ENCODE assay signal across 9 cellular contexts in genomic region chr10:102652170-102652926, GRCh38. TPM values are rescaled to one million over a fixed set of nuclear protein-coding genes. Genes with fewer than 3 reads are reported as not detected.
DNase-seq lines count a peak whose midpoint lies in the region; ATAC-seq and TF ChIP-seq lines count a peak whose summit lies in the region.
"Had no signal": no experiment of that assay in that cellular context is flagged by ENCODE, and none has a peak within 500 bp of the region (broad histone marks: within the 10 kb centered on the region; RNA-seq: fewer than 3 reads in every experiment).

No MANE protein-coding gene starts in this region.

- no peak overlapping the region for H2AFZ ChIP-seq in mammary epithelial cell (ENCODE audit: low read depth, low read length)

- no peak for TF ChIP-seq EP300 in tibial nerve (IDR thresholded peaks at IDR 0.05)

- intact Hi-C loops in breast epithelium (cut with DNase I; ENCODE audit: low total_unique reads) (no loop called here), mammary epithelial cell (cut with micrococcal nuclease) (no loop called here), ascending aorta (cut with DNase I) (no loop called here)

- H3K36me3 ChIP-seq in breast epithelium (no peaks in the 10 kb centered on the region), mammary epithelial cell (ENCODE audit: insufficient read depth, low read length) (peaks cover 24% of the 10 kb centered on the region), ascending aorta (peaks cover 50 to 65% of the 10 kb centered on the region in 2 donors), tibial nerve (peaks cover 0 to 72% (median 31%) of the 10 kb centered on the region in 3 donors), WERI-Rb-1 (peaks cover 46% of the 10 kb centered on the region)

- BruUV-seq in mammary epithelial cell (replicated peaks; lab: Mats Ljungman, UMichigan) = no TSS peak

- H3K27me3 ChIP-seq in breast epithelium (no peaks in the 10 kb centered on the region), mammary epithelial cell (ENCODE audit: insufficient read depth, low read length) (no peaks in the 10 kb centered on the region), ascending aorta (no peaks in the 10 kb centered on the region), tibial nerve (no peaks in the 10 kb centered on the region), WERI-Rb-1 (ENCODE audit: insufficient read depth, low read depth, severe bottlenecking) (no peaks in the 10 kb centered on the region)

- H3K4me1 ChIP-seq in breast epithelium (peaks cover 14 to 45% of the 10 kb centered on the region in 2 donors), mammary epithelial cell (ENCODE audit: insufficient read depth, low read length) (peaks cover 28% of the 10 kb centered on the region), ascending aorta (peaks cover 26 to 50% of the 10 kb centered on the region in 2 donors), tibial nerve (peaks cover 0 to 99% (median 62%) of the 10 kb centered on the region in 4 donors)

- peak overlapping the region; percentile 62 to 100 for H3K27ac ChIP-seq in breast epithelium
- H3K27ac ChIP-seq in mammary epithelial cell (ENCODE audit: insufficient read depth, low read depth, low read length) = no peak overlapping the region
- peak overlapping the region; percentile 42 to 53 for H3K27ac ChIP-seq in ascending aorta
- peak overlapping the region in 3 of 4 donors; percentile 99 to 100 (median 99) for H3K27ac ChIP-seq in tibial nerve
- no peak overlapping the region for H3K27ac ChIP-seq in WERI-Rb-1

- peak; percentile 26 for ATAC-seq in HG03196 (IDR thresholded peaks at IDR 0.05; ENCODE audit: unreplicated experiment)

- WGBS in mammary epithelial cell (ENCODE audit: low coverage, missing lambda C conversion rate) = 99% methylated on average over 8 of the region's 12 CpGs
- 72 to 74% methylated on average over 12 of the region's 12 CpGs for WGBS in tibial nerve, 2 donors

- no peak for TF ChIP-seq CTCF in breast epithelium (IDR thresholded peaks at IDR 0.05)
- TF ChIP-seq CTCF in mammary epithelial cell (conservative IDR thresholded peaks at IDR 0.05 in 1 of 2, IDR thresholded peaks at IDR 0.05 in 1 of 2; ENCODE audit: extremely low read depth in 1 of 2, insufficient read depth in 1 of 2, low read depth in 1 of 2, low read length in 2 of 2) = no peak
- no peak for TF ChIP-seq CTCF in ascending aorta (IDR thresholded peaks at IDR 0.05)
- no peak for TF ChIP-seq CTCF in tibial nerve (IDR thresholded peaks at IDR 0.05)
- TF ChIP-seq CTCF in WERI-Rb-1 (IDR thresholded peaks at IDR 0.05; ENCODE audit: low read depth, low read length) = no peak

- in situ Hi-C loops in mammary epithelial cell (cut with MboI; ENCODE audit: low sequenced_read_pairs in 2 of 2) = no loop called here

- H3K4me3 ChIP-seq in breast epithelium (no peak overlapping the region), mammary epithelial cell (replicated peaks in 1 of 3; ENCODE audit: insufficient read depth in 1 of 3, low read depth in 2 of 3, low read length in 3 of 3) (no peak overlapping the region), ascending aorta (no peak overlapping the region), tibial nerve (no peak overlapping the region), WERI-Rb-1 (ENCODE audit: low read depth, low read length) (no peak overlapping the region)

- dilution Hi-C loops in mammary epithelial cell (cut with HindIII; ENCODE audit: low sequenced_read_pairs) = no loop called here

- H4K20me1 ChIP-seq in mammary epithelial cell (ENCODE audit: insufficient read depth, low read length) = no peaks in the 10 kb centered on the region

- H3K4me2 ChIP-seq in mammary epithelial cell (ENCODE audit: insufficient read depth, low read depth, low read length) = no peak overlapping the region

- TF ChIP-seq POLR2A in breast epithelium (IDR thresholded peaks at IDR 0.05) (no peak), tibial nerve (IDR thresholded peaks at IDR 0.05) (no peak)

- no peak overlapping the region for H3K9ac ChIP-seq in mammary epithelial cell (ENCODE audit: insufficient read depth, low read length)

- H3K9me3 ChIP-seq in breast epithelium = no peaks in the 10 kb centered on the region
- H3K9me3 ChIP-seq in mammary epithelial cell (replicated peaks; ENCODE audit: insufficient read depth, low read length) = no peaks in the 10 kb centered on the region
- no peaks in the 10 kb centered on the region for H3K9me3 ChIP-seq in ascending aorta
- no peaks in the 10 kb centered on the region for H3K9me3 ChIP-seq in tibial nerve
- H3K9me3 ChIP-seq in WERI-Rb-1 (ENCODE audit: severe bottlenecking) = no peaks in the 10 kb centered on the region

- DNase-seq in breast epithelium (ENCODE audit: low spot score in 2 of 2) (no peak), mammary epithelial cell (no peak), ascending aorta (ENCODE audit: low spot score in 2 of 2) (no peak), tibial nerve (ENCODE audit: low spot score in 2 of 2) (no peak), GM19240 (ENCODE audit: insufficient read length, low spot score) (no peak), DMS79 (lab: John Stamatoyannopoulos, UW) (no peak), WERI-Rb-1 (no peak)
- DNase-seq: NCI-H1417 had no signal

- H3K79me2 ChIP-seq in mammary epithelial cell (ENCODE audit: insufficient read depth, low read length) = peaks cover 69% of the 10 kb centered on the region

- CTCF ChIA-PET in mammary epithelial cell (lab: Charles Lee; ENCODE audit: low non-redundant PET) = no interaction called here

RNA-seq across cellular contexts. Expression of gene TRIM8, which starts 8.1 kb away (rescaled TPM):
- 100 to 1,000 TPM in 1 of 3 donors, 10 to 100 TPM in 2; 74.6 to 128 (median 88.8) TPM for total RNA-seq in breast epithelium
- 10 to 100 TPM; 36.8 to 87.0 TPM for total RNA-seq in mammary epithelial cell
- 61.1 TPM for polyA plus RNA-seq in mammary epithelial cell
- 82.4 TPM for polyA minus RNA-seq in mammary epithelial cell
- 216 TPM for total RNA-seq in ascending aorta
- total RNA-seq in tibial nerve = 100 to 1,000 TPM; 156 to 206 (median 157) TPM

Comparison
In these comparisons a context has a peak if more than half of its experiments do, and no peak if none do; other contexts are left out.
1. H3K27ac ChIP-seq: peak in breast epithelium (2 of 2), ascending aorta (2 of 2) and tibial nerve (3 of 4); none in mammary epithelial cell (single experiment) and WERI-Rb-1 (single experiment).